1 cellular context compared by ENCODE assay signal in genomic region chr1:39538531-39539251, GRCh38.
TF ChIP-seq lines count a peak whose summit lies in the region.

No MANE protein-coding gene starts in this region.

TF ChIP-seq in endothelial cell of umbilical vein, 7 proteins besides CTCF, POLR2A, EP300 and RAD21 (continued from another document):
- TF ChIP-seq JUN (IDR thresholded peaks at IDR 0.05; ENCODE audit: borderline replicate concordance, insufficient read depth, insufficient read length, low read depth) (no peak), MAX (IDR thresholded peaks at IDR 0.05; ENCODE audit: insufficient read depth, insufficient read length) (no peak), EZH2 (IDR thresholded peaks at IDR 0.05; ENCODE audit: borderline replicate concordance, low read depth, low read length, severe bottlenecking) (no peak)
